Comparison of ENCODE assay signal across 9 cellular contexts in genomic region chr20:38447931-38448675, GRCh38. TPM values are rescaled to one million over a fixed set of nuclear protein-coding genes. Genes with fewer than 3 reads are reported as not detected.
DNase-seq lines count a peak whose midpoint lies in the region; FAIRE-seq and TF ChIP-seq lines count a peak whose summit lies in the region.
"Had no signal": no experiment of that assay in that cellular context is flagged by ENCODE, and none has a peak within 500 bp of the region (broad histone marks: within the 10 kb centered on the region; RNA-seq: fewer than 3 reads in every experiment).

No MANE protein-coding gene starts in this region.

- peak overlapping the region; percentile 85 for H3K4me3 Mint-ChIP-seq in activated CD4-positive, alpha-beta T cell treated with anti-CD3 and anti-CD28 coated beads, Interleukin-2, amount 10 ng/mL, durations not matched to agents 24 days and 14 days

- no peak for DNase-seq in activated CD4-positive, alpha-beta T cell treated with anti-CD3 and anti-CD28 coated beads, Interleukin-2, amount 10 ng/mL, durations not matched to agents 24 days and 14 days
- DNase-seq in activated CD4-positive, alpha-beta T cell treated with anti-CD3 and anti-CD28 coated beads, Interleukin-2, amount 50 U/mL, for 48 hours = no peak
- DNase-seq in MV-4-11 (lab: John Stamatoyannopoulos, UW) (peak; percentile 61), mammary epithelial cell (no peak), small intestine (peak; percentile 16), transverse colon (no peak), DMS 273 (lab: John Stamatoyannopoulos, UW; ENCODE audit: unreplicated experiment) (no peak)
- DNase-seq in activated CD4-positive, CD25-positive, alpha-beta regulatory T cell treated with anti-CD3 and anti-CD28 coated beads, Interleukin-2, amount 50 U/mL, for 72 hours = no peak
- DNase-seq: stimulated activated CD4-positive, alpha-beta T cell treated with anti-CD3 and anti-CD28 coated beads, Interleukin-4, amount 100 ng/mL, for 1 hour had no signal

- peak overlapping the region; percentile 89 for H3K4me2 ChIP-seq in mammary epithelial cell (ENCODE audit: insufficient read depth, low read depth, low read length)

- no peak overlapping the region for H3K4me3 ChIP-seq in mammary epithelial cell (replicated peaks in 1 of 3; ENCODE audit: insufficient read depth in 1 of 3, low read depth in 2 of 3, low read length in 3 of 3)
- no peak overlapping the region for H3K4me3 ChIP-seq in small intestine (ENCODE audit: low read depth in 1 of 2, low read length in 2 of 2)
- H3K4me3 ChIP-seq in transverse colon = no peak overlapping the region

- H3K79me2 ChIP-seq in mammary epithelial cell (ENCODE audit: insufficient read depth, low read length) = peaks cover 19% of the 10 kb centered on the region

- no peak overlapping the region for H2AFZ ChIP-seq in mammary epithelial cell (ENCODE audit: low read depth, low read length)

- no peak for TF ChIP-seq POLR2A in transverse colon (IDR thresholded peaks at IDR 0.05)

- in situ Hi-C loops in mammary epithelial cell (cut with MboI; ENCODE audit: low sequenced_read_pairs in 2 of 2) = no loop called here
- in situ Hi-C loops in transverse colon (cut with MboI; ENCODE audit: low pct_ligation_motif_present in 1 of 4, low pct_unique_long_range_greater_than_20kb in 1 of 4, low sequenced_read_pairs in 3 of 4) = no loop called here

- peak overlapping the region; percentile 93 for H3K27ac Mint-ChIP-seq in activated CD4-positive, alpha-beta T cell treated with anti-CD3 and anti-CD28 coated beads, Interleukin-2, amount 10 ng/mL, durations not matched to agents 24 days and 14 days

- H3K9me3 ChIP-seq in mammary epithelial cell (replicated peaks; ENCODE audit: insufficient read depth, low read length) (no peaks in the 10 kb centered on the region), small intestine (ENCODE audit: control insufficient read depth, low read depth) (no peaks in the 10 kb centered on the region), transverse colon (no peaks in the 10 kb centered on the region)

- WGBS in mammary epithelial cell (ENCODE audit: low coverage, missing lambda C conversion rate) = 93% methylated on average over 6 of the region's 10 CpGs
- 85 to 89% (median 87%) methylated on average over 10 of the region's 10 CpGs for WGBS in small intestine, 3 donors
- WGBS in transverse colon (ENCODE audit: low coverage in 1 of 2), 2 donors = 74 to 79% methylated on average over 3 to 10 of the region's 10 CpGs

- H3K27ac ChIP-seq in mammary epithelial cell (ENCODE audit: insufficient read depth, low read depth, low read length) = no peak overlapping the region
- no peak overlapping the region for H3K27ac ChIP-seq in small intestine (ENCODE audit: low read depth in 1 of 2, low read length in 1 of 2)
- peak overlapping the region in 2 of 4 donors; percentile 29 to 90 for H3K27ac ChIP-seq in transverse colon

- CTCF ChIA-PET in mammary epithelial cell (lab: Charles Lee; ENCODE audit: low non-redundant PET) = no interaction called here

- H3K36me3 Mint-ChIP-seq in activated CD4-positive, alpha-beta T cell treated with anti-CD3 and anti-CD28 coated beads, Interleukin-2, amount 10 ng/mL, durations not matched to agents 24 days and 14 days (ENCODE audit: low read depth) = peaks cover 31% of the 10 kb centered on the region

- no peaks in the 10 kb centered on the region for H3K27me3 Mint-ChIP-seq in activated CD4-positive, alpha-beta T cell treated with anti-CD3 and anti-CD28 coated beads, Interleukin-2, amount 10 ng/mL, durations not matched to agents 24 days and 14 days

- no peaks in the 10 kb centered on the region for H4K20me1 ChIP-seq in mammary epithelial cell (ENCODE audit: insufficient read depth, low read length)

- intact Hi-C loops in activated CD4-positive, alpha-beta T cell treated with anti-CD3 and anti-CD28 coated beads, Interleukin-2, amount 10 ng/mL, durations not matched to agents 24 days and 14 days (cut with micrococcal nuclease) = no loop called here
- intact Hi-C loops in mammary epithelial cell (cut with micrococcal nuclease) (loop anchor here (2.0 kb wide), 1 partner anchor 25 kb away; the partner anchor contains the start of gene RALGAPB), transverse colon (cut with DNase I; ENCODE audit: low total_unique reads) (no loop called here)

- no peak for TF ChIP-seq CTCF in mammary epithelial cell (conservative IDR thresholded peaks at IDR 0.05 in 1 of 2, IDR thresholded peaks at IDR 0.05 in 1 of 2; ENCODE audit: extremely low read depth in 1 of 2, insufficient read depth in 1 of 2, low read depth in 1 of 2, low read length in 2 of 2)
- TF ChIP-seq CTCF in transverse colon (IDR thresholded peaks at IDR 0.05) = peak in 1 of 5 experiments; percentile 37

- no peak for FAIRE-seq in small intestine (lab: Jason Lieb, UNC)

- no peak overlapping the region for H3K9ac ChIP-seq in mammary epithelial cell (ENCODE audit: insufficient read depth, low read length)

- dilution Hi-C loops in mammary epithelial cell (cut with HindIII; ENCODE audit: low sequenced_read_pairs) = no loop called here

- H3K9me3 Mint-ChIP-seq in activated CD4-positive, alpha-beta T cell treated with anti-CD3 and anti-CD28 coated beads, Interleukin-2, amount 10 ng/mL, durations not matched to agents 24 days and 14 days = no peaks in the 10 kb centered on the region

- TF ChIP-seq EP300 in transverse colon (IDR thresholded peaks at IDR 0.05; ENCODE audit: low read depth) = no peak

- H3K27me3 ChIP-seq in mammary epithelial cell (ENCODE audit: insufficient read depth, low read length) (no peaks in the 10 kb centered on the region), small intestine (ENCODE audit: control insufficient read depth in 2 of 2, insufficient read depth in 2 of 2, low read length in 2 of 2) (no peaks in the 10 kb centered on the region), transverse colon (no peaks in the 10 kb centered on the region)

- H3K4me1 ChIP-seq in mammary epithelial cell (ENCODE audit: insufficient read depth, low read length) (peaks cover 14% of the 10 kb centered on the region), small intestine (ENCODE audit: control insufficient read depth in 2 of 2, insufficient read depth in 1 of 2, low read depth in 1 of 2, low read length in 1 of 2) (peaks cover 4 to 5% of the 10 kb centered on the region in 2 donors), transverse colon (peaks cover 9 to 19% (median 17%) of the 10 kb centered on the region in 4 donors)

- H3K4me1 Mint-ChIP-seq in activated CD4-positive, alpha-beta T cell treated with anti-CD3 and anti-CD28 coated beads, Interleukin-2, amount 10 ng/mL, durations not matched to agents 24 days and 14 days = peaks cover 30% of the 10 kb centered on the region

- BruUV-seq in mammary epithelial cell (replicated peaks; lab: Mats Ljungman, UMichigan) = no TSS peak

- H3K36me3 ChIP-seq in mammary epithelial cell (ENCODE audit: insufficient read depth, low read length) (peaks cover 9% of the 10 kb centered on the region), small intestine (ENCODE audit: control insufficient read depth in 2 of 2, insufficient read depth in 2 of 2, low read length in 2 of 2) (peaks cover 3 to 9% of the 10 kb centered on the region in 2 donors), transverse colon (peaks cover 0 to 9% (median 0%) of the 10 kb centered on the region in 4 donors)

RNA-seq across cellular contexts. Expression of gene SNHG17, which starts 13.0 kb away (rescaled TPM):
- total RNA-seq in activated CD4-positive, alpha-beta T cell treated with anti-CD3 and anti-CD28 coated beads, Interleukin-2, amount 10 ng/mL, durations not matched to agents 24 days and 14 days = 99.8 and 111 TPM in 2 replicates
- 100 to 1,000 TPM in 1 of 2 donors, 1 to 10 TPM in 1; 8.0 to 109 TPM for total RNA-seq in mammary epithelial cell
- 28.6 TPM for polyA plus RNA-seq in mammary epithelial cell
- polyA minus RNA-seq in mammary epithelial cell = 37.7 TPM
- 10 to 100 TPM; 24.8 to 35.7 (median 35.7) TPM for polyA plus RNA-seq in small intestine
- total RNA-seq in transverse colon = 100 to 1,000 TPM in 1 of 4 donors, 10 to 100 TPM in 3; 15.8 to 191 (median 43.7) TPM

RNA-seq across cellular contexts. Expression of gene RALGAPB, which starts 24.5 kb away (rescaled TPM):
- total RNA-seq in activated CD4-positive, alpha-beta T cell treated with anti-CD3 and anti-CD28 coated beads, Interleukin-2, amount 10 ng/mL, durations not matched to agents 24 days and 14 days = 28.3 and 29.8 TPM in 2 replicates
- 10 to 100 TPM; 42.3 to 54.7 TPM for total RNA-seq in mammary epithelial cell
- polyA plus RNA-seq in mammary epithelial cell = 13.2 TPM
- polyA minus RNA-seq in mammary epithelial cell = 26.8 TPM
- 10 to 100 TPM in 2 of 3 donors, 1 to 10 TPM in 1; 9.9 to 21.0 (median 13.2) TPM for polyA plus RNA-seq in small intestine
- 10 to 100 TPM; 22.7 to 67.0 (median 56.7) TPM for total RNA-seq in transverse colon

Comparison
In these comparisons a context has a peak if more than half of its experiments do, and no peak if none do; other contexts are left out.
1. DNase-seq: peak in MV-4-11 (single experiment) and small intestine (single experiment); none in activated CD4-positive, alpha-beta T cell treated with anti-CD3 and anti-CD28 coated beads, Interleukin-2, amount 10 ng/mL, durations not matched to agents 24 days and 14 days (single experiment), activated CD4-positive, alpha-beta T cell treated with anti-CD3 and anti-CD28 coated beads, Interleukin-2, amount 50 U/mL, for 48 hours (0 of 2), mammary epithelial cell (single experiment), transverse colon (single experiment), activated CD4-positive, CD25-positive, alpha-beta regulatory T cell treated with anti-CD3 and anti-CD28 coated beads, Interleukin-2, amount 50 U/mL, for 72 hours (single experiment) and DMS 273 (single experiment).